Comparison of ENCODE assay signal across 13 cellular contexts in the genomic region with DNA sequence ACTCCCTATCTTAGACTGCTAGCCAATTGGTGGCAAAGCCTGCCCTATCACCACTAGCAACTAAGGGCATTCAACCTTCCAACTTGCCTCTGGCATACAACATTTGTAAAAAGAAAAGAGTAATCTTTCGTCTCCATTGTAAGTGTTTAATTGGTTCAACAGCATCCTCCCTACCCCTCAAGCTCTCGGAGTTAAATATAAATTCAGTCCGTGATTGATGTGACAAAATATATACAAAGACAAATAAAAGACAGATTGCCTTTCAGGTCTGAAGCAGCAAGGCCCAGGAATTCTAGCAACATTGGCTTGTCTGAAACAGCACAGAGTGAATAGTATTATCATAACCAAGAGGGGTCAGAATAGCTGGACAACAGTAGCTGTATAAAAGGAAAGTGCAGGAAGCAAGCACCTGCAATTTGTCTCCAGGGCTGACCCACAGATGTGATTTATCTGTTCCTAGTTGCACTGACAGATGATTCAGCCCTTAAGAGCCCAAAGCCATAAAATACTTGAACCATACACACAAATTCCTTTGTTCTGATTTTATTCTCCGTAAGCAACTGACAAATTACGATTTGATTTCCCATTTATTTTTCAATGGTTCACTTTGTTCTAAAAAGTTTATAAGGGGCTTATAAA. TPM values are rescaled to one million over a fixed set of nuclear protein-coding genes. Genes with fewer than 3 reads are reported as not detected.
DNase-seq lines count a peak whose midpoint lies in the region; ATAC-seq and TF ChIP-seq lines count a peak whose summit lies in the region.
"Had no signal": no experiment of that assay in that cellular context is flagged by ENCODE, and none has a peak within 500 bp of the region (broad histone marks: within the 10 kb centered on the region; RNA-seq: fewer than 3 reads in every experiment).

No MANE protein-coding gene starts in this region.

- DNase-seq in GM04504 (ENCODE audit: low read depth) (peak; percentile 66), RWPE2 (ENCODE audit: low spot score) (no peak), fibroblast of the aortic adventitia (ENCODE audit: low read depth) (peak; percentile 85), renal cortical epithelial cell (ENCODE audit: low read depth) (peak; percentile 94), DMS153 treated with DMSO at 0.1 percent for 48 hours (lab: John Stamatoyannopoulos, UW; ENCODE audit: unreplicated experiment) (no peak), KG1 (lab: John Stamatoyannopoulos, UW) (no peak)
- DNase-seq: amygdala, DMS153, NCI-H526, small intestine had no signal

- TF ChIP-seq CTCF in RWPE2 (IDR thresholded peaks at IDR 0.05; ENCODE audit: poor library complexity, severe bottlenecking), result no peak
- no peak for TF ChIP-seq CTCF in fibroblast of the aortic adventitia (IDR thresholded peaks at IDR 0.05; ENCODE audit: insufficient read depth, low read length)

- H3K9me3 ChIP-seq in RWPE2 (ENCODE audit: severe bottlenecking), result no peaks in the 10 kb centered on the region

- no peak overlapping the region for H3K4me3 ChIP-seq in RWPE2 (ENCODE audit: severe bottlenecking)
- no peak overlapping the region for H3K4me3 ChIP-seq in fibroblast of the aortic adventitia (ENCODE audit: low read depth, low read length)

- peak overlapping the region; percentile 42 for H3K27ac ChIP-seq in RWPE2 (ENCODE audit: poor library complexity, severe bottlenecking)

- peak; percentile 89 for ATAC-seq in RWPE2 (ENCODE audit: low read depth)
- no peak for ATAC-seq in HG02973 (IDR thresholded peaks at IDR 0.05; ENCODE audit: unreplicated experiment)
- ATAC-seq in GM19351 (IDR thresholded peaks at IDR 0.05; ENCODE audit: unreplicated experiment), result no peak

- H3K27me3 ChIP-seq in RWPE2 (ENCODE audit: insufficient read depth, poor library complexity, severe bottlenecking), result no peaks in the 10 kb centered on the region

- H3K36me3 ChIP-seq in RWPE2 (ENCODE audit: low read depth), result no peaks in the 10 kb centered on the region

- H3K4me1 ChIP-seq in RWPE2 (ENCODE audit: insufficient read depth, poor library complexity, severe bottlenecking), result peaks cover 7% of the 10 kb centered on the region

RNA-seq across cellular contexts. Expression of a gene that starts 47.7 kb away (rescaled TPM):
- total RNA-seq in fibroblast of the aortic adventitia (ENCODE audit: low replicate concordance) (1.4 and 4.9 TPM in 2 replicates), renal cortical epithelial cell (12.6 and 123 TPM in 2 replicates)
- total RNA-seq: activated CD8-positive, alpha-beta memory T cell treated with anti-CD3 and anti-CD28 coated beads for 36 hours had no signal

Comparison
In these comparisons a context has a peak if more than half of its experiments do, and no peak if none do; other contexts are left out.
1. DNase-seq: peak in GM04504 (single experiment), fibroblast of the aortic adventitia (single experiment) and renal cortical epithelial cell (single experiment); none in RWPE2 (single experiment), DMS153 treated with DMSO at 0.1 percent for 48 hours (single experiment) and KG1 (single experiment).